Comparison of ENCODE assay signal across 16 cellular contexts in the genomic region with DNA sequence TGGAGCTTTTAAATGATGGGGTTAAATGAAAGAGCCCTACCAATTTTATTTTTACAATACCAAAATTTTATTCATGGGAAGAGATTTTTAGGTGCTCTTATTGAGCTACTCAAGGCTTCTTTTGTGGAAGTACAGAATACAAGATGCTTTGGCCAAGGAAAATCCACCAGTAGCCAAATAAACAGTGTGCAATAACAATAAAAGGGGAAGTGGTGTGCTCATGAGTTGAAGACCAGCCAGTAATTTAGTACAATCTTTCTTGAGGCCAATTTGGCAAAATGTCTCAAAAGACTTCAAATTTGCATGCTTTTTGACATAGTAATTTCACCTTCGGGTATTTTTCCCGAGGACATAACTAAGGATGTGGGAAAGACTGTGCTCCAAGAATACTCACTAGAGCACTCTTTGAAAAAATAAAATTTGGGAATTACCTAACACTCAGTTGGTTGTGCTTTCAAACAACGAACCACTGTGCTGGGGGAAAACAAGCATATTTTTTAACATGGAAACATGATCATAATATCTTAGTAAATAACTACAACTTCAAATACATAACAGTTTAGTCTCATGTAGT.
DNase-seq lines count a peak whose midpoint lies in the region; ATAC-seq, FAIRE-seq and TF ChIP-seq lines count a peak whose summit lies in the region.
"Had no signal": no experiment of that assay in that cellular context is flagged by ENCODE, and none has a peak within 500 bp of the region (broad histone marks: within the 10 kb centered on the region; RNA-seq: fewer than 3 reads in every experiment).

No MANE protein-coding gene starts in this region.

- POLR2A ChIA-PET in BJ (lab: Charles Lee): no interaction called here

- intact Hi-C loops in left ventricle myocardium superior (cut with micrococcal nuclease): no loop called here

- peak; percentile 92 for ATAC-seq in left ventricle myocardium superior
- ATAC-seq: stimulated activated memory B cell treated with anti-CD40 and anti-IgM and Interleukin-4, amounts not matched to agents 10 μg/mL and 1 μg/mL and 100 μg/mL, for 72 hours had no signal

- no peak overlapping the region for H3K4me3 ChIP-seq in BJ (ENCODE audit: low read depth, low read length)
- no peak overlapping the region for H3K4me3 ChIP-seq in cardiac fibroblast (replicated peaks in 1 of 2; ENCODE audit: low read depth in 2 of 2, low read length in 2 of 2)
- H3K4me3 ChIP-seq: tibial nerve had no signal

- no peak for FAIRE-seq in urothelium cell line (lab: Jason Lieb, UNC)
- FAIRE-seq: GM18507 had no signal

- H3K36me3 ChIP-seq in BJ (ENCODE audit: control insufficient read depth, insufficient read depth, low read length): no peaks in the 10 kb centered on the region
- H3K36me3 ChIP-seq: tibial nerve had no signal

- TF ChIP-seq CTCF in BJ (IDR thresholded peaks at IDR 0.05; ENCODE audit: insufficient read depth, low read depth, low read length): no peak
- TF ChIP-seq CTCF in cardiac fibroblast (IDR thresholded peaks at IDR 0.05; ENCODE audit: low read depth, low read length): no peak

- no peaks in the 10 kb centered on the region for H3K27me3 ChIP-seq in BJ (ENCODE audit: control insufficient read depth, insufficient read depth, low read length)
- H3K27me3 ChIP-seq: tibial nerve had no signal

- CTCF ChIA-PET in BJ (lab: Yijun Ruan, JAX): no interaction called here

- DNase-seq in BJ (ENCODE audit: low read depth): peak; percentile 19
- DNase-seq in NOMO-1 (lab: John Stamatoyannopoulos, UW; ENCODE audit: unreplicated experiment in 2 of 2): peak; percentile 23 to 49
- DNase-seq in cardiac fibroblast (ENCODE audit: low read depth in 2 of 2): peak; percentile 9 to 66
- no peak for DNase-seq in left ventricle myocardium superior
- no peak for DNase-seq in midbrain (lab: John Stamatoyannopoulos, UW)
- DNase-seq in UCSD-AML1 (lab: John Stamatoyannopoulos, UW; ENCODE audit: unreplicated experiment): no peak
- DNase-seq in urothelium cell line (ENCODE audit: low spot score): no peak
- DNase-seq in DMS79 treated with DMSO at 0.1 percent for 48 hours (lab: John Stamatoyannopoulos, UW): no peak
- DNase-seq: activated CD4-positive, alpha-beta T cell treated with anti-CD3 and anti-CD28 coated beads, Interleukin-2, amount 50 U/mL, for 1 hour; activated gamma-delta T cell treated with Interleukin-2 at 50 U/mL for 16 hours; head of caudate nucleus; NCI-H1105 treated with DMSO at 0.1 percent for 48 hours; NCI-H82 had no signal

Comparison
In these comparisons a context has a peak if more than half of its experiments do, and no peak if none do; other contexts are left out.
1. DNase-seq: peak in BJ (single experiment), NOMO-1 (2 of 2) and cardiac fibroblast (2 of 2); none in left ventricle myocardium superior (single experiment), midbrain (single experiment), UCSD-AML1 (single experiment), urothelium cell line (single experiment) and DMS79 treated with DMSO at 0.1 percent for 48 hours (single experiment).